In genomic region chr4:34619531-34620109, GRCh38 we compare ENCODE assay signal across 19 cellular contexts.
DNase-seq lines count a peak whose midpoint lies in the region; ATAC-seq and TF ChIP-seq lines count a peak whose summit lies in the region.
"Had no signal": no experiment of that assay in that cellular context is flagged by ENCODE, and none has a peak within 500 bp of the region (broad histone marks: within the 10 kb centered on the region; RNA-seq: fewer than 3 reads in every experiment).

No MANE protein-coding gene starts in this region.

- H4K20me1 ChIP-seq in hepatocyte (ENCODE audit: insufficient read depth, poor library complexity, severe bottlenecking) = no peaks in the 10 kb centered on the region

- no peak for TF ChIP-seq CTCF in hepatocyte (IDR thresholded peaks at IDR 0.05; ENCODE audit: poor library complexity)
- TF ChIP-seq CTCF in type B pancreatic cell (conservative IDR thresholded peaks at IDR 0.05) = no peak

- H3K9me3 ChIP-seq in hepatocyte (ENCODE audit: low read depth) = no peaks in the 10 kb centered on the region
- H3K9me3 ChIP-seq: uterus had no signal

- H3K9me3 Mint-ChIP-seq in type B pancreatic cell = no peaks in the 10 kb centered on the region

- H3K27ac Mint-ChIP-seq in type B pancreatic cell = peak overlapping the region; percentile 25
- H3K27ac Mint-ChIP-seq: activated CD4-positive, alpha-beta memory T cell treated with anti-CD3 and anti-CD28 coated beads for 36 hours; activated naive CD8-positive, alpha-beta T cell treated with anti-CD3 and anti-CD28 coated beads, Interleukin-2, amount 10 ng/mL, durations not matched to agents 7 days and 5 days; natural killer cell had no signal

- H3K4me3 ChIP-seq in hepatocyte = no peak overlapping the region
- H3K4me3 ChIP-seq: stomach, uterus had no signal

- H3K4me1 ChIP-seq in hepatocyte (ENCODE audit: insufficient read depth) = no peaks in the 10 kb centered on the region
- H3K4me1 ChIP-seq: stomach, uterus had no signal

- H3K9me2 ChIP-seq in hepatocyte (replicated peaks; ENCODE audit: insufficient read depth) = no peaks in the 10 kb centered on the region

- H3K27me3 Mint-ChIP-seq in type B pancreatic cell = no peaks in the 10 kb centered on the region
- H3K27me3 Mint-ChIP-seq: activated CD4-positive, alpha-beta memory T cell treated with anti-CD3 and anti-CD28 coated beads for 36 hours; activated naive CD8-positive, alpha-beta T cell treated with anti-CD3 and anti-CD28 coated beads, Interleukin-2, amount 10 ng/mL, durations not matched to agents 7 days and 5 days had no signal

- H3K27ac ChIP-seq in hepatocyte = no peak overlapping the region
- H3K27ac ChIP-seq: stomach, uterus, VCaP had no signal

- no peaks in the 10 kb centered on the region for H3K36me3 ChIP-seq in hepatocyte (replicated peaks; ENCODE audit: insufficient read depth, low read depth)
- H3K36me3 ChIP-seq: stomach, uterus had no signal

- no peaks in the 10 kb centered on the region for H3K4me1 Mint-ChIP-seq in type B pancreatic cell (ENCODE audit: unreplicated experiment)
- H3K4me1 Mint-ChIP-seq: activated naive CD8-positive, alpha-beta T cell treated with anti-CD3 and anti-CD28 coated beads, Interleukin-2, amount 10 ng/mL, durations not matched to agents 7 days and 5 days; natural killer cell had no signal

- no peak overlapping the region for H3K4me2 ChIP-seq in hepatocyte

- no peak overlapping the region for H3K4me3 Mint-ChIP-seq in type B pancreatic cell
- H3K4me3 Mint-ChIP-seq: activated CD4-positive, alpha-beta memory T cell treated with anti-CD3 and anti-CD28 coated beads for 36 hours; activated naive CD8-positive, alpha-beta T cell treated with anti-CD3 and anti-CD28 coated beads, Interleukin-2, amount 10 ng/mL, durations not matched to agents 7 days and 5 days; activated T-cell treated with anti-CD3 and anti-CD28 coated beads, Interleukin-2, amount 50 U/mL, for 4 hours; natural killer cell had no signal

- ATAC-seq in SK-N-SH treated with all-trans-retinoic acid at 6 μM for 48 hours = no peak
- ATAC-seq: activated T-cell treated with anti-CD3 and anti-CD28 coated beads, Interleukin-2, amount 50 U/mL, for 4 hours; natural killer cell had no signal

- DNase-seq in SIG-M5 treated with dmso at 0.1 percent for 504 hours (lab: John Stamatoyannopoulos, UW; ENCODE audit: unreplicated experiment) (peak; percentile 2), SIG-M5 (lab: John Stamatoyannopoulos, UW) (no peak), amniotic epithelial cell (ENCODE audit: low read depth) (peak; percentile 31), hepatocyte (ENCODE audit: low spot score) (peak; percentile 5), type B pancreatic cell (ENCODE audit: extremely low spot score, unreplicated experiment) (no peak), NCI-H446 (lab: John Stamatoyannopoulos, UW) (no peak), NCI-H2171 (lab: John Stamatoyannopoulos, UW) (no peak)
- DNase-seq: activated CD4-positive, alpha-beta memory T cell treated with anti-CD3 and anti-CD28 coated beads for 36 hours; activated naive CD8-positive, alpha-beta T cell treated with anti-CD3 and anti-CD28 coated beads, Interleukin-2, amount 10 ng/mL, durations not matched to agents 7 days and 5 days; activated T-cell treated with anti-CD3 and anti-CD28 coated beads, Interleukin-2, amount 50 U/mL, for 4 hours; central memory CD4-positive, alpha-beta T cell; effector CD4-positive, alpha-beta T cell; Kasumi-1; natural killer cell; NCI-H1436; stomach; uterus had no signal

- no peaks in the 10 kb centered on the region for H3K27me3 ChIP-seq in hepatocyte
- H3K27me3 ChIP-seq: stomach, uterus had no signal

- H3K79me2 ChIP-seq in hepatocyte = no peaks in the 10 kb centered on the region

- H2AFZ ChIP-seq in hepatocyte = no peak overlapping the region

- 89% methylated on average over 6 of the region's 6 CpGs for WGBS in hepatocyte (ENCODE audit: low lambda C conversion rate, missing lambda C conversion rate)

- H3K36me3 Mint-ChIP-seq in type B pancreatic cell = no peaks in the 10 kb centered on the region
- H3K36me3 Mint-ChIP-seq: activated CD4-positive, alpha-beta memory T cell treated with anti-CD3 and anti-CD28 coated beads for 36 hours; activated naive CD8-positive, alpha-beta T cell treated with anti-CD3 and anti-CD28 coated beads, Interleukin-2, amount 10 ng/mL, durations not matched to agents 7 days and 5 days had no signal

TF ChIP-seq in SK-N-SH treated with all-trans-retinoic acid at 6 μM for 48 hours, 23 proteins besides CTCF, POLR2A, EP300 and RAD21:
- no peak for TF ChIP-seq ISL1 (CRISPR knock-in tag; IDR thresholded peaks at IDR 0.05)
- no peak for TF ChIP-seq CREB5 (CRISPR knock-in tag; IDR thresholded peaks at IDR 0.05; ENCODE audit: low read depth)
- no peak for TF ChIP-seq CSDC2 (CRISPR knock-in tag; IDR thresholded peaks at IDR 0.05)
- no peak for TF ChIP-seq TOX (CRISPR knock-in tag; IDR thresholded peaks at IDR 0.05; ENCODE audit: borderline replicate concordance)
- TF ChIP-seq ZFP3 (CRISPR knock-in tag; IDR thresholded peaks at IDR 0.05) = no peak
- TF ChIP-seq ZNF8 (CRISPR knock-in tag; IDR thresholded peaks at IDR 0.05) = no peak
- no peak for TF ChIP-seq RARB (CRISPR knock-in tag; IDR thresholded peaks at IDR 0.05)
- TF ChIP-seq ESRRG (CRISPR knock-in tag; IDR thresholded peaks at IDR 0.05) = no peak
- TF ChIP-seq PPARA (CRISPR knock-in tag; IDR thresholded peaks at IDR 0.05; ENCODE audit: borderline replicate concordance) = no peak
- TF ChIP-seq ZNF70 (CRISPR knock-in tag; IDR thresholded peaks at IDR 0.05) = no peak
- TF ChIP-seq GLIS3 (CRISPR knock-in tag; IDR thresholded peaks at IDR 0.05) = no peak
- no peak for TF ChIP-seq ZC3H10 (CRISPR knock-in tag; IDR thresholded peaks at IDR 0.05)
- no peak for TF ChIP-seq PATZ1 (CRISPR knock-in tag; IDR thresholded peaks at IDR 0.05; ENCODE audit: borderline replicate concordance)
- TF ChIP-seq OSR1 (CRISPR knock-in tag; IDR thresholded peaks at IDR 0.05) = no peak
- no peak for TF ChIP-seq TSHZ2 (CRISPR knock-in tag; IDR thresholded peaks at IDR 0.05)
- no peak for TF ChIP-seq BACH2 (CRISPR knock-in tag; IDR thresholded peaks at IDR 0.05; ENCODE audit: borderline replicate concordance)
- TF ChIP-seq SNAI2 (CRISPR knock-in tag; IDR thresholded peaks at IDR 0.05) = no peak

Comparison
In these comparisons a context has a peak if more than half of its experiments do, and no peak if none do; other contexts are left out.
1. DNase-seq: peak in SIG-M5 treated with dmso at 0.1 percent for 504 hours (single experiment), amniotic epithelial cell (single experiment) and hepatocyte (single experiment); none in SIG-M5 (single experiment), type B pancreatic cell (single experiment), NCI-H446 (0 of 2) and NCI-H2171 (single experiment).